Comparison of ENCODE assay signal across 8 cellular contexts in genomic region chr2:96325884-96326255, GRCh38. TPM values are rescaled to one million over a fixed set of nuclear protein-coding genes. Genes with fewer than 3 reads are reported as not detected.
DNase-seq lines count a peak whose midpoint lies in the region; ATAC-seq and TF ChIP-seq lines count a peak whose summit lies in the region.

No MANE protein-coding gene starts in this region.

- ATAC-seq in HG02970 (IDR thresholded peaks at IDR 0.05; ENCODE audit: low FRiP score, unreplicated experiment) (no peak), GM21723 (IDR thresholded peaks at IDR 0.05; ENCODE audit: unreplicated experiment) (no peak)

- peaks cover 3% of the 10 kb centered on the region for H3K4me1 ChIP-seq in prostate gland (replicated peaks)

- H3K4me3 ChIP-seq in dorsolateral prefrontal cortex (peak overlapping the region in 54 of 59 donors; percentile 35 to 75 (median 60)), prostate gland (peak overlapping the region; percentile 33 to 40)

- intact Hi-C loops in dorsolateral prefrontal cortex (cut with DNase I) (loop anchor here in 1 of 2 donors (10.0 kb wide), 1 partner anchor 179 kb away; the partner anchor contains the start of gene NEURL3), prostate gland (cut with DNase I) (no loop called here)

- TF ChIP-seq POLR2A in GM18526 (IDR thresholded peaks at IDR 0.05; ENCODE audit: extremely low read depth, insufficient read length) (peak; percentile 56), prostate gland (IDR thresholded peaks at IDR 0.05) (no peak)

- H3K9me3 ChIP-seq in prostate gland = no peaks in the 10 kb centered on the region

- H3K36me3 ChIP-seq in prostate gland = no peaks in the 10 kb centered on the region

- DNase-seq in T-helper 2 cell (peak in 3 of 5 experiments; percentile 33 to 87 (median 59)), dorsolateral prefrontal cortex (peak in 1 of 10 donors; percentile 28), prostate gland (ENCODE audit: low spot score) (no peak), NCI-H2171 treated with DMSO at 0.1 percent for 48 hours (lab: John Stamatoyannopoulos, UW) (no peak), DMS114 treated with DMSO at 0.1 percent for 48 hours (lab: John Stamatoyannopoulos, UW; ENCODE audit: unreplicated experiment) (no peak)

- peaks cover 0 to 40% (median 9%) of the 10 kb centered on the region in 45 donors for H3K27me3 ChIP-seq in dorsolateral prefrontal cortex
- no peaks in the 10 kb centered on the region for H3K27me3 ChIP-seq in prostate gland (replicated peaks; ENCODE audit: insufficient read depth)

- TF ChIP-seq CTCF in dorsolateral prefrontal cortex (IDR thresholded peaks at IDR 0.05 in 54 of 56, conservative IDR thresholded peaks at IDR 0.05 in 2 of 56; ENCODE audit: low read depth in 1 of 56, partially characterized antibody in 56 of 56) (no peak), prostate gland (IDR thresholded peaks at IDR 0.05) (no peak)

- H3K27ac ChIP-seq in dorsolateral prefrontal cortex (peak overlapping the region in 3 of 59 donors; percentile 60 to 75 (median 61)), prostate gland (peak overlapping the region in 1 of 2 donors; percentile 53)

- WGBS in prostate gland = 41% methylated on average over 8 of the region's 8 CpGs

RNA-seq across cellular contexts. Expression of gene ITPRIPL1, which starts 0.8 kb away (rescaled TPM):
- total RNA-seq in dorsolateral prefrontal cortex (1 to 10 TPM in 111 of 120 experiments, under 1 TPM in 9; 0.54 to 6.2 (median 1.9) TPM), prostate gland (1 to 10 TPM; 1.8 to 8.9 TPM)

RNA-seq across cellular contexts. Expression of gene NCAPH, which starts 9.7 kb away (rescaled TPM):
- total RNA-seq in dorsolateral prefrontal cortex (1 to 10 TPM in 57 of 120 experiments, under 1 TPM in 55, not detected in 8; 0.19 to 3.2 (median 1.0) TPM), prostate gland (10 to 100 TPM in 1 of 2 donors, 1 to 10 TPM in 1; 1.2 to 11.2 TPM)

RNA-seq across cellular contexts. Expression of gene SNRNP200, which starts 20.5 kb away (rescaled TPM):
- 100 to 1,000 TPM in 18 of 120 experiments, 10 to 100 TPM in 102; 76.1 to 117 (median 91.0) TPM for total RNA-seq in dorsolateral prefrontal cortex
- 100 to 1,000 TPM; 117 to 148 TPM for total RNA-seq in prostate gland

RNA-seq across cellular contexts. Expression of gene CIAO1, which starts 59.8 kb away (rescaled TPM):
- 100 to 1,000 TPM in 47 of 120 experiments, 10 to 100 TPM in 73; 71.3 to 116 (median 96.1) TPM for total RNA-seq in dorsolateral prefrontal cortex
- 100 to 1,000 TPM; 108 to 135 TPM for total RNA-seq in prostate gland

Comparison
In these comparisons a context has a peak if more than half of its experiments do, and no peak if none do; other contexts are left out.
1. DNase-seq: peak in T-helper 2 cell (3 of 5); none in prostate gland (single experiment), NCI-H2171 treated with DMSO at 0.1 percent for 48 hours (single experiment) and DMS114 treated with DMSO at 0.1 percent for 48 hours (single experiment).